ENCODE assay signal across 1 cellular context in genomic region chr3:31671456-31671855, GRCh38.
TF ChIP-seq lines count a peak whose summit lies in the region.

No MANE protein-coding gene starts in this region.

TF ChIP-seq in IMR-90, 13 proteins besides CTCF, POLR2A, EP300 and RAD21 (continued from another document):
- TF ChIP-seq USF2 (IDR thresholded peaks at IDR 0.05; ENCODE audit: low read depth, low read length) (no peak), CHD1 (IDR thresholded peaks at IDR 0.05; ENCODE audit: low read depth, low read length) (no peak), CEBPB (IDR thresholded peaks at IDR 0.05; ENCODE audit: low read depth, low read length) (no peak)
- TF ChIP-seq, protein P1, sequence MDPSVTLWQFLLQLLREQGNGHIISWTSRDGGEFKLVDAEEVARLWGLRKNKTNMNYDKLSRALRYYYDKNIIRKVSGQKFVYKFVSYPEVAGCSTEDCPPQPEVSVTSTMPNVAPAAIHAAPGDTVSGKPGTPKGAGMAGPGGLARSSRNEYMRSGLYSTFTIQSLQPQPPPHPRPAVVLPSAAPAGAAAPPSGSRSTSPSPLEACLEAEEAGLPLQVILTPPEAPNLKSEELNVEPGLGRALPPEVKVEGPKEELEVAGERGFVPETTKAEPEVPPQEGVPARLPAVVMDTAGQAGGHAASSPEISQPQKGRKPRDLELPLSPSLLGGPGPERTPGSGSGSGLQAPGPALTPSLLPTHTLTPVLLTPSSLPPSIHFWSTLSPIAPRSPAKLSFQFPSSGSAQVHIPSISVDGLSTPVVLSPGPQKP (IDR thresholded peaks at IDR 0.05; ENCODE audit: borderline replicate concordance, low read depth, low read length), result no peak
